Comparison of ENCODE assay signal across 24 cellular contexts in genomic region chr4:9893329-9894108, GRCh38.
"Had no signal": no experiment of that assay in that cellular context is flagged by ENCODE, and none has a peak within 500 bp of the region (broad histone marks: within the 10 kb centered on the region; RNA-seq: fewer than 3 reads in every experiment).

No MANE protein-coding gene starts in this region.

- FAIRE-seq: bronchial epithelial cell, kidney had no signal

- H3K4me1 ChIP-seq: prostate gland, thyroid gland, upper lobe of right lung had no signal

- H3K9me3 ChIP-seq: heart right ventricle, prostate gland, thyroid gland, upper lobe of right lung had no signal

- H3K4me3 ChIP-seq: heart right ventricle, prostate gland, thyroid gland, upper lobe of right lung had no signal

- H3K36me3 ChIP-seq: heart right ventricle, prostate gland, thyroid gland, upper lobe of right lung had no signal

- H3K27me3 ChIP-seq: thyroid gland, upper lobe of right lung had no signal

- H3K27ac ChIP-seq: epithelial cell of prostate, heart right ventricle, prostate gland, thyroid gland, upper lobe of right lung had no signal

- ATAC-seq: activated CD4-positive, CD25-positive, alpha-beta regulatory T cell treated with anti-CD3 and anti-CD28 coated beads, Interleukin-2, amount 50 U/mL, for 24 hours; activated T-cell treated with anti-CD3 and anti-CD28 coated beads, Interleukin-2, amount 50 U/mL, for 72 hours; left lobe of liver; natural killer cell; stimulated activated naive CD8-positive, alpha-beta T cell treated with anti-CD3 and anti-CD28 coated beads, Interleukin-15, Interleukin-2, amounts not matched to agents 100 U/mL and 50 U/mL, for 24 hours; upper lobe of right lung had no signal

- DNase-seq: activated CD4-positive, alpha-beta memory T cell treated with anti-CD3 and anti-CD28 coated beads, Interleukin-2, amount 10 ng/mL, durations not matched to agents 7 days and 5 days; activated CD4-positive, alpha-beta T cell treated with anti-CD3 and anti-CD28 coated beads, Interleukin-2, amount 10 ng/mL, durations not matched to agents 24 days and 14 days; activated effector memory CD4-positive, alpha-beta T cell treated with Interleukin-2 at 50 U/mL for 16 hours; activated naive CD4-positive, alpha-beta T cell treated with anti-CD3 and anti-CD28 coated beads for 36 hours; activated naive CD8-positive, alpha-beta T cell treated with anti-CD3 and anti-CD28 coated beads, Interleukin-2, amount 10 ng/mL, durations not matched to agents 7 days and 5 days; activated T-cell treated with anti-CD3 and anti-CD28 coated beads, Interleukin-2, amount 50 U/mL, for 72 hours; amygdala; cerebellar nuclear complex; cortex of kidney; heart right ventricle; kidney; midbrain; natural killer cell; stimulated activated CD4-positive, alpha-beta T cell treated with anti-CD3 and anti-CD28 coated beads, Interleukin-12 subunit alpha, Interleukin-12 subunit beta, amount 100 ng/mL, for 4 hours; stimulated activated CD4-positive, alpha-beta T cell treated with anti-CD3 and anti-CD28 coated beads, Interleukin-4, amount 100 ng/mL, for 4 hours; stimulated activated naive CD8-positive, alpha-beta T cell treated with anti-CD3 and anti-CD28 coated beads, Interleukin-15, Interleukin-2, amounts not matched to agents 100 U/mL and 50 U/mL, for 24 hours; T-helper 1 cell; thyroid gland; upper lobe of right lung had no signal
